ENCODE assay signal across 11 cellular contexts in the genomic region with DNA sequence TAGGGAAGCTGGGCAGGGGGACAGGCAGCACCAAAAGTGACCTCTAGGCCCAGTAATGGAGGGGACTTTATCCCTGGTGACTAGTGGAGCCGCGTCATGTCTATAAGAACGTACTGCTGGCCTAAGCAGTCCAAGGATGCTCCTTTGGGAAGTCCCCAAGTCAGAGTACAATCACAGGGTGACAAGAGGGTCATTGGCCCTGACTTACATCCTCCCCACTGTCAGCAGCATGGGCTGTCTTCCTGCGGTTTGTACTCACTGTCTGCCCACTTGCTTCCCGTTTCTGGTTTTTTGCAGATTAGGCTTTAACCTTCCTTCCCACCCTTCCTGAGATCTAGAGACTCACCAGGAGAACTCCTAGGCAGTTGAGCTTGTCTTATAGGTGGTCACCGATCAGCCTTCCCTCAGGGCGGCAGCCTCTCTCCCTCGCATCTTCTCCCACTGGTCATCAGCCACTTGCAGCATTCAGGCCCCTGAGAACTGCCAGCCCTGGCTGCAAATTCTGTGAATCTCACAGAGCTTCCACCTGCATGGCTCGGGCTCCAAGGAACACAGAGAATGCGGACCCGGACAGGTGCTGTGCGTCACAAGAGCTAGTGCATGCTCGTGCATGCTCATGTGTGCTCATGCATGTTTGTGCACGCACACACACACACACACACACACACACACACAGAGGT.
DNase-seq lines count a peak whose midpoint lies in the region; ATAC-seq and TF ChIP-seq lines count a peak whose summit lies in the region.
"Had no signal": no experiment of that assay in that cellular context is flagged by ENCODE, and none has a peak within 500 bp of the region (broad histone marks: within the 10 kb centered on the region; RNA-seq: fewer than 3 reads in every experiment).

No MANE protein-coding gene starts in this region.

- H2BK120ac ChIP-seq in neuronal stem cell (ENCODE audit: low read depth, low read length), result peak overlapping the region; percentile 43

- H3K4me3 ChIP-seq in neuronal stem cell (ENCODE audit: low read length in 2 of 2) (peak overlapping the region in 1 of 2 donors; percentile 37), WERI-Rb-1 (ENCODE audit: low read depth, low read length) (no peak overlapping the region)

- H2AK5ac ChIP-seq in neuronal stem cell (ENCODE audit: low read depth, low read length), result peak overlapping the region; percentile 20

- POLR2A ChIA-PET in activated CD8-positive, alpha-beta T cell treated with anti-CD3 and anti-CD28 coated beads for 36 hours (lab: Charles Lee), result interaction anchor here (0.7 to 1.5 kb wide), 3 partner anchors 8 to 846 kb away, joined by 3 to 5 read pairs (median 3); no protein-coding TSS in a partner anchor

- CTCF ChIA-PET in activated CD8-positive, alpha-beta T cell treated with anti-CD3 and anti-CD28 coated beads for 36 hours (lab: Charles Lee), result interaction anchor here (1.1 kb wide), 1 partner anchor 19 kb away, joined by 4 read pairs; no protein-coding TSS in a partner anchor

- peak overlapping the region; percentile 73 for H3K14ac ChIP-seq in neuronal stem cell (ENCODE audit: low read length)

- no peaks in the 10 kb centered on the region for H3K79me1 ChIP-seq in neuronal stem cell (ENCODE audit: low read depth, low read length)

- peak overlapping the region; percentile 12 for H3K4ac ChIP-seq in neuronal stem cell (ENCODE audit: low read length)

- H3K36me3 ChIP-seq in neuronal stem cell (replicated peaks in 1 of 2; ENCODE audit: control insufficient read depth in 2 of 2, insufficient read depth in 2 of 2, low read length in 2 of 2) (no peaks in the 10 kb centered on the region), WERI-Rb-1 (no peaks in the 10 kb centered on the region)

- no peaks in the 10 kb centered on the region for H3K9me3 ChIP-seq in T-helper 17 cell (ENCODE audit: control insufficient read depth, low read length, poor library complexity, severe bottlenecking)
- no peaks in the 10 kb centered on the region for H3K9me3 ChIP-seq in neuronal stem cell (replicated peaks in 1 of 2; ENCODE audit: control insufficient read depth in 2 of 2, insufficient read depth in 1 of 2, low read depth in 1 of 2, low read length in 2 of 2)
- H3K9me3 ChIP-seq in WERI-Rb-1 (ENCODE audit: severe bottlenecking), result no peaks in the 10 kb centered on the region

- DNase-seq in GDM1 (lab: John Stamatoyannopoulos, UW) (peak; percentile 66), T-helper 17 cell (no peak), Right ventricle myocardium superior (no peak), neuronal stem cell (ENCODE audit: low spot score) (no peak), NAMALWA (ENCODE audit: low spot score) (no peak), WERI-Rb-1 (no peak)
- DNase-seq in activated CD8-positive, alpha-beta T cell treated with anti-CD3 and anti-CD28 coated beads for 36 hours, result no peak

- peak overlapping the region; percentile 22 for H3K23ac ChIP-seq in neuronal stem cell (ENCODE audit: low read depth, low read length, poor library complexity)

- peak overlapping the region; percentile 46 for H3K18ac ChIP-seq in neuronal stem cell (ENCODE audit: low read length)

- intact Hi-C loops in Right ventricle myocardium superior (cut with DNase I), result no loop called here
- intact Hi-C loops in activated CD8-positive, alpha-beta T cell treated with anti-CD3 and anti-CD28 coated beads for 36 hours (cut with micrococcal nuclease), result loop anchor here (10.0 kb wide), 1 partner anchor 427 kb away; no protein-coding TSS in a partner anchor

- no peaks in the 10 kb centered on the region for H3K9me3 Mint-ChIP-seq in activated CD8-positive, alpha-beta T cell treated with anti-CD3 and anti-CD28 coated beads for 36 hours
- H3K9me3 Mint-ChIP-seq: memory B cell; stimulated activated memory B cell treated with anti-CD40 and anti-IgM and Interleukin-4, amounts not matched to agents 10 μg/mL and 1 μg/mL and 100 μg/mL, for 72 hours had no signal

- peaks cover 15 to 26% of the 10 kb centered on the region in 2 donors for H3K4me1 ChIP-seq in neuronal stem cell (ENCODE audit: control insufficient read depth in 2 of 2, insufficient read depth in 1 of 2, low read depth in 1 of 2, low read length in 2 of 2)

- H2BK15ac ChIP-seq in neuronal stem cell (ENCODE audit: low read length), result peak overlapping the region; percentile 30

- H3K9ac ChIP-seq in neuronal stem cell (ENCODE audit: low read depth, low read length, poor library complexity), result no peak overlapping the region

- peak overlapping the region; percentile 20 for H2AFZ ChIP-seq in neuronal stem cell (ENCODE audit: low read length)

- no peak overlapping the region for H3K4me2 ChIP-seq in neuronal stem cell (ENCODE audit: insufficient read depth, low read length, poor library complexity, severe bottlenecking)

- H2BK12ac ChIP-seq in neuronal stem cell (ENCODE audit: low read length), result no peak overlapping the region

- H2BK5ac ChIP-seq in neuronal stem cell (ENCODE audit: low read length), result no peak overlapping the region

- TF ChIP-seq CTCF in WERI-Rb-1 (IDR thresholded peaks at IDR 0.05; ENCODE audit: low read depth, low read length), result no peak
- TF ChIP-seq CTCF in activated CD8-positive, alpha-beta T cell treated with anti-CD3 and anti-CD28 coated beads for 36 hours (IDR thresholded peaks at IDR 0.05), result no peak

- H4K91ac ChIP-seq in neuronal stem cell (ENCODE audit: low read depth, low read length, poor library complexity), result no peak overlapping the region

- no peaks in the 10 kb centered on the region for H3K36me3 Mint-ChIP-seq in T-helper 17 cell (ENCODE audit: low read depth)
- no peaks in the 10 kb centered on the region for H3K36me3 Mint-ChIP-seq in activated CD8-positive, alpha-beta T cell treated with anti-CD3 and anti-CD28 coated beads for 36 hours (ENCODE audit: low read depth)
- H3K36me3 Mint-ChIP-seq: memory B cell; stimulated activated memory B cell treated with anti-CD40 and anti-IgM and Interleukin-4, amounts not matched to agents 10 μg/mL and 1 μg/mL and 100 μg/mL, for 72 hours had no signal

- H3K4me1 Mint-ChIP-seq in T-helper 17 cell, result no peaks in the 10 kb centered on the region
- peaks cover 10% of the 10 kb centered on the region for H3K4me1 Mint-ChIP-seq in activated CD8-positive, alpha-beta T cell treated with anti-CD3 and anti-CD28 coated beads for 36 hours (ENCODE audit: low read depth)

- ATAC-seq in T-helper 17 cell (peak; percentile 40), Right ventricle myocardium superior (ENCODE audit: poor library complexity) (peak; percentile 55), GM21526 (IDR thresholded peaks at IDR 0.05; ENCODE audit: low FRiP score, unreplicated experiment) (no peak)
- no peak for ATAC-seq in activated CD8-positive, alpha-beta T cell treated with anti-CD3 and anti-CD28 coated beads for 36 hours
- ATAC-seq: stimulated activated memory B cell treated with anti-CD40 and anti-IgM and Interleukin-4, amounts not matched to agents 10 μg/mL and 1 μg/mL and 100 μg/mL, for 72 hours had no signal

- WGBS in neuronal stem cell (ENCODE audit: extremely low coverage in 2 of 2, insufficient read length in 2 of 2, insufficient replicate concordance in 1 of 2), 2 donors, result no CpG with 5 or more reads among the region's 14 CpGs

- no peaks in the 10 kb centered on the region for H3K27me3 ChIP-seq in neuronal stem cell (ENCODE audit: control insufficient read depth in 3 of 3, insufficient read depth in 3 of 3, low read depth in 1 of 3, low read length in 3 of 3)
- no peaks in the 10 kb centered on the region for H3K27me3 ChIP-seq in WERI-Rb-1 (ENCODE audit: insufficient read depth, low read depth, severe bottlenecking)

- no peaks in the 10 kb centered on the region for H3K27me3 Mint-ChIP-seq in T-helper 17 cell
- no peaks in the 10 kb centered on the region for H3K27me3 Mint-ChIP-seq in activated CD8-positive, alpha-beta T cell treated with anti-CD3 and anti-CD28 coated beads for 36 hours
- H3K27me3 Mint-ChIP-seq: B cell; memory B cell; stimulated activated memory B cell treated with anti-CD40 and anti-IgM and Interleukin-4, amounts not matched to agents 10 μg/mL and 1 μg/mL and 100 μg/mL, for 72 hours had no signal

- H3K27ac Mint-ChIP-seq in T-helper 17 cell, result peak overlapping the region; percentile 78
- no peak overlapping the region for H3K27ac Mint-ChIP-seq in activated CD8-positive, alpha-beta T cell treated with anti-CD3 and anti-CD28 coated beads for 36 hours
- H3K27ac Mint-ChIP-seq: B cell; memory B cell; stimulated activated memory B cell treated with anti-CD40 and anti-IgM and Interleukin-4, amounts not matched to agents 10 μg/mL and 1 μg/mL and 100 μg/mL, for 72 hours had no signal

- H4K8ac ChIP-seq in neuronal stem cell (ENCODE audit: low read depth, low read length), result no peak overlapping the region

- no peak overlapping the region for H3K27ac ChIP-seq in neuronal stem cell (replicated peaks; ENCODE audit: low read length)
- no peak overlapping the region for H3K27ac ChIP-seq in WERI-Rb-1

- no peak overlapping the region for H3K4me3 Mint-ChIP-seq in T-helper 17 cell
- H3K4me3 Mint-ChIP-seq in activated CD8-positive, alpha-beta T cell treated with anti-CD3 and anti-CD28 coated beads for 36 hours, result no peak overlapping the region
- H3K4me3 Mint-ChIP-seq: B cell; memory B cell; stimulated activated memory B cell treated with anti-CD40 and anti-IgM and Interleukin-4, amounts not matched to agents 10 μg/mL and 1 μg/mL and 100 μg/mL, for 72 hours had no signal

Comparison
In these comparisons a context has a peak if more than half of its experiments do, and no peak if none do; other contexts are left out.
1. ATAC-seq: peak in T-helper 17 cell (single experiment) and Right ventricle myocardium superior (single experiment); none in GM21526 (single experiment) and activated CD8-positive, alpha-beta T cell treated with anti-CD3 and anti-CD28 coated beads for 36 hours (single experiment).